10 cellular contexts compared by ENCODE assay signal in genomic region chr9:85332487-85332886, GRCh38.
DNase-seq lines count a peak whose midpoint lies in the region; ATAC-seq and TF ChIP-seq lines count a peak whose summit lies in the region.
"Had no signal": no experiment of that assay in that cellular context is flagged by ENCODE, and none has a peak within 500 bp of the region (broad histone marks: within the 10 kb centered on the region; RNA-seq: fewer than 3 reads in every experiment).

No MANE protein-coding gene starts in this region.

- no peak overlapping the region for H3K4me3 ChIP-seq in WERI-Rb-1 (ENCODE audit: low read depth, low read length)

- H3K36me3 ChIP-seq in WERI-Rb-1, result no peaks in the 10 kb centered on the region

- DNase-seq in NCI-H1694 (lab: John Stamatoyannopoulos, UW), result peak; percentile 7
- DNase-seq in NCI-H1694 treated with DMSO at 0.1 percent for 48 hours (lab: John Stamatoyannopoulos, UW), result no peak
- DNase-seq in HT1080 (ENCODE audit: low read depth), result peak; percentile 26
- no peak for DNase-seq in WERI-Rb-1
- DNase-seq in CD4-positive, alpha-beta T cell, result no peak
- no peak for DNase-seq in activated T-cell treated with anti-CD3 and anti-CD28 coated beads, Interleukin-2, amount 50 U/mL, for 4 hours
- DNase-seq: NCI-H2107 had no signal

- H3K4me1 Mint-ChIP-seq in nephron, result no peaks in the 10 kb centered on the region
- no peaks in the 10 kb centered on the region for H3K4me1 Mint-ChIP-seq in CD4-positive, alpha-beta T cell (ENCODE audit: low read depth)
- no peaks in the 10 kb centered on the region for H3K4me1 Mint-ChIP-seq in activated T-cell treated with anti-CD3 and anti-CD28 coated beads, Interleukin-2, amount 50 U/mL, for 4 hours (ENCODE audit: low read depth)

- TF ChIP-seq CTCF in WERI-Rb-1 (IDR thresholded peaks at IDR 0.05; ENCODE audit: low read depth, low read length) (peak; percentile 54), nephron (IDR thresholded peaks at IDR 0.05; ENCODE audit: unreplicated experiment in 3 of 3) (peak in 2 of 3 experiments; percentile 18 to 21)
- no peak for TF ChIP-seq CTCF in CD4-positive, alpha-beta T cell (IDR thresholded peaks at IDR 0.05)

- CTCF ChIA-PET in CD4-positive, alpha-beta T cell (lab: Charles Lee), result no interaction called here

- H3K9me3 Mint-ChIP-seq in nephron, result peaks cover 3% of the 10 kb centered on the region
- no peaks in the 10 kb centered on the region for H3K9me3 Mint-ChIP-seq in CD4-positive, alpha-beta T cell
- no peaks in the 10 kb centered on the region for H3K9me3 Mint-ChIP-seq in activated T-cell treated with anti-CD3 and anti-CD28 coated beads, Interleukin-2, amount 50 U/mL, for 4 hours
- H3K9me3 Mint-ChIP-seq: activated T-helper 17 cell treated with anti-CD3 and anti-CD28 coated beads, Interleukin-2, amount 50 U/mL, for 72 hours had no signal

- intact Hi-C loops in CD4-positive, alpha-beta T cell (cut with DNase I, micrococcal nuclease), result no loop called here

- no peaks in the 10 kb centered on the region for H3K9me3 ChIP-seq in WERI-Rb-1 (ENCODE audit: severe bottlenecking)
- no peaks in the 10 kb centered on the region for H3K9me3 ChIP-seq in CD4-positive, alpha-beta T cell (ENCODE audit: control insufficient read depth, low read length)

- H3K27ac ChIP-seq in WERI-Rb-1, result no peak overlapping the region
- H3K27ac ChIP-seq in CD4-positive, alpha-beta T cell (ENCODE audit: low read depth, low read length), result no peak overlapping the region

- H3K27me3 ChIP-seq in WERI-Rb-1 (ENCODE audit: insufficient read depth, low read depth, severe bottlenecking), result peaks cover 41% of the 10 kb centered on the region
- no peaks in the 10 kb centered on the region for H3K27me3 ChIP-seq in CD4-positive, alpha-beta T cell (ENCODE audit: control insufficient read depth, insufficient read depth, low read length)

- no peak overlapping the region for H3K27ac Mint-ChIP-seq in nephron
- H3K27ac Mint-ChIP-seq in CD4-positive, alpha-beta T cell, result no peak overlapping the region
- H3K27ac Mint-ChIP-seq: activated T-helper 17 cell treated with anti-CD3 and anti-CD28 coated beads, Interleukin-2, amount 50 U/mL, for 72 hours had no signal

- no peak overlapping the region for H3K4me3 Mint-ChIP-seq in nephron
- H3K4me3 Mint-ChIP-seq in CD4-positive, alpha-beta T cell, result no peak overlapping the region
- H3K4me3 Mint-ChIP-seq in activated T-cell treated with anti-CD3 and anti-CD28 coated beads, Interleukin-2, amount 50 U/mL, for 4 hours, result no peak overlapping the region
- H3K4me3 Mint-ChIP-seq: activated T-helper 17 cell treated with anti-CD3 and anti-CD28 coated beads, Interleukin-2, amount 50 U/mL, for 72 hours had no signal

- no peak for ATAC-seq in CD4-positive, alpha-beta T cell (ENCODE audit: poor library complexity)
- no peak for ATAC-seq in GM18868 (IDR thresholded peaks at IDR 0.05; ENCODE audit: unreplicated experiment)
- no peak for ATAC-seq in activated T-cell treated with anti-CD3 and anti-CD28 coated beads, Interleukin-2, amount 50 U/mL, for 4 hours
- ATAC-seq: activated T-helper 17 cell treated with anti-CD3 and anti-CD28 coated beads, Interleukin-2, amount 50 U/mL, for 72 hours had no signal

- H3K36me3 Mint-ChIP-seq in nephron (ENCODE audit: low read depth), result no peaks in the 10 kb centered on the region
- no peaks in the 10 kb centered on the region for H3K36me3 Mint-ChIP-seq in CD4-positive, alpha-beta T cell (ENCODE audit: low read depth)
- H3K36me3 Mint-ChIP-seq in activated T-cell treated with anti-CD3 and anti-CD28 coated beads, Interleukin-2, amount 50 U/mL, for 4 hours (ENCODE audit: insufficient read depth), result no peaks in the 10 kb centered on the region

- POLR2A ChIA-PET in CD4-positive, alpha-beta T cell (lab: Charles Lee), result no interaction called here

- H3K27me3 Mint-ChIP-seq in nephron (ENCODE audit: low read depth), result no peaks in the 10 kb centered on the region
- H3K27me3 Mint-ChIP-seq in CD4-positive, alpha-beta T cell, result peaks cover 4% of the 10 kb centered on the region
- peaks cover 2% of the 10 kb centered on the region for H3K27me3 Mint-ChIP-seq in activated T-cell treated with anti-CD3 and anti-CD28 coated beads, Interleukin-2, amount 50 U/mL, for 4 hours (ENCODE audit: low read depth)

Comparison
In these comparisons a context has a peak if more than half of its experiments do, and no peak if none do; other contexts are left out.
1. DNase-seq: peak in NCI-H1694 (single experiment) and HT1080 (single experiment); none in NCI-H1694 treated with DMSO at 0.1 percent for 48 hours (single experiment), WERI-Rb-1 (single experiment), CD4-positive, alpha-beta T cell (0 of 10) and activated T-cell treated with anti-CD3 and anti-CD28 coated beads, Interleukin-2, amount 50 U/mL, for 4 hours (single experiment).